Comparison of ENCODE assay signal across 15 cellular contexts in genomic region chr1:235129774-235130570, GRCh38. TPM values are rescaled to one million over a fixed set of nuclear protein-coding genes. Genes with fewer than 3 reads are reported as not detected.
A peak's percentile ranks its signal among the peaks of the same experiment; 100 is the strongest.
DNase-seq lines count a peak whose midpoint lies in the region; ATAC-seq lines count a peak whose summit lies in the region.
"Had no signal": no experiment of that assay in that cellular context is flagged by ENCODE, and none has a peak within 500 bp of the region (broad histone marks: within the 10 kb centered on the region; RNA-seq: fewer than 3 reads in every experiment).

No MANE protein-coding gene starts in this region.

- peak overlapping the region; percentile 70 for H3K27ac ChIP-seq in epithelial cell of prostate

- CTCF ChIA-PET in T-cell (lab: Charles Lee) = interaction anchor here in 1 of 2 donors (0.6 to 1.0 kb wide), 2 partner anchors 9 to 31 kb away, joined by 3 read pairs; partner anchors contain the start of gene RBM34

- peak overlapping the region; percentile 99 for H3K4me3 Mint-ChIP-seq in activated naive CD4-positive, alpha-beta T cell treated with anti-CD3 and anti-CD28 coated beads, Interleukin-2, amount 50 U/mL, for 24 hours
- peak overlapping the region in 2 of 3 donors; percentile 39 to 41 for H3K4me3 Mint-ChIP-seq in T-cell
- H3K4me3 Mint-ChIP-seq in stimulated activated naive CD8-positive, alpha-beta T cell treated with anti-CD3 and anti-CD28 coated beads, Interleukin-15, amount 100 ng/mL, for 72 hours = peak overlapping the region; percentile 37 to 93

- H3K27ac Mint-ChIP-seq in activated naive CD4-positive, alpha-beta T cell treated with anti-CD3 and anti-CD28 coated beads, Interleukin-2, amount 50 U/mL, for 24 hours = peak overlapping the region; percentile 79
- peak overlapping the region in 1 of 2 donors; percentile 98 for H3K27ac Mint-ChIP-seq in activated naive CD4-positive, alpha-beta T cell treated with anti-CD3 and anti-CD28 coated beads, Interleukin-2, amount 50 U/mL, for 72 hours
- H3K27ac Mint-ChIP-seq in T-cell = peak overlapping the region; percentile 61 to 69
- peak overlapping the region in 1 of 2 donors; percentile 74 for H3K27ac Mint-ChIP-seq in stimulated activated naive CD8-positive, alpha-beta T cell treated with anti-CD3 and anti-CD28 coated beads, Interleukin-15, amount 100 ng/mL, for 72 hours

- no peaks in the 10 kb centered on the region for H3K27me3 Mint-ChIP-seq in activated naive CD4-positive, alpha-beta T cell treated with anti-CD3 and anti-CD28 coated beads, Interleukin-2, amount 50 U/mL, for 24 hours
- H3K27me3 Mint-ChIP-seq in T-cell = no peaks in the 10 kb centered on the region
- no peaks in the 10 kb centered on the region for H3K27me3 Mint-ChIP-seq in stimulated activated naive CD8-positive, alpha-beta T cell treated with anti-CD3 and anti-CD28 coated beads, Interleukin-15, amount 100 ng/mL, for 72 hours

- POLR2A ChIA-PET in T-cell (lab: Charles Lee) = interaction anchor here in 1 of 2 donors (0.7 kb wide), 2 partner anchors 67 to 75 kb away, joined by 5 to 6 read pairs; no protein-coding TSS in a partner anchor

- H3K4me1 Mint-ChIP-seq in activated naive CD4-positive, alpha-beta T cell treated with anti-CD3 and anti-CD28 coated beads, Interleukin-2, amount 50 U/mL, for 24 hours = peaks cover 26% of the 10 kb centered on the region
- peaks cover 24 to 41% (median 32%) of the 10 kb centered on the region in 3 donors for H3K4me1 Mint-ChIP-seq in T-cell
- H3K4me1 Mint-ChIP-seq in stimulated activated naive CD8-positive, alpha-beta T cell treated with anti-CD3 and anti-CD28 coated beads, Interleukin-15, amount 100 ng/mL, for 72 hours = peaks cover 34% of the 10 kb centered on the region

- no peak for DNase-seq in activated naive CD4-positive, alpha-beta T cell treated with anti-CD3 and anti-CD28 coated beads, Interleukin-2, amount 50 U/mL, for 72 hours (ENCODE audit: low spot score in 2 of 2)
- DNase-seq in T-cell (no peak), epithelial cell of prostate (ENCODE audit: low read depth, low spot score) (no peak), cortex of kidney (lab: John Stamatoyannopoulos, UW) (no peak), glomerular visceral epithelial cell (ENCODE audit: extremely low spot score) (no peak)
- no peak for DNase-seq in stimulated activated naive CD8-positive, alpha-beta T cell treated with anti-CD3 and anti-CD28 coated beads, Interleukin-15, amount 100 ng/mL, for 72 hours
- DNase-seq: activated CD4-positive, CD25-positive, alpha-beta regulatory T cell; adrenal gland; AML-193; foreskin melanocyte; GDM1; left cardiac atrium; NCI-H446 had no signal

- H3K36me3 Mint-ChIP-seq in activated naive CD4-positive, alpha-beta T cell treated with anti-CD3 and anti-CD28 coated beads, Interleukin-2, amount 50 U/mL, for 24 hours = peaks cover 20% of the 10 kb centered on the region
- peaks cover 16 to 33% of the 10 kb centered on the region in 2 donors for H3K36me3 Mint-ChIP-seq in activated naive CD4-positive, alpha-beta T cell treated with anti-CD3 and anti-CD28 coated beads, Interleukin-2, amount 50 U/mL, for 72 hours
- H3K36me3 Mint-ChIP-seq in T-cell = peaks cover 13% of the 10 kb centered on the region

- no peaks in the 10 kb centered on the region for H3K9me3 Mint-ChIP-seq in activated naive CD4-positive, alpha-beta T cell treated with anti-CD3 and anti-CD28 coated beads, Interleukin-2, amount 50 U/mL, for 24 hours
- H3K9me3 Mint-ChIP-seq in activated naive CD4-positive, alpha-beta T cell treated with anti-CD3 and anti-CD28 coated beads, Interleukin-2, amount 50 U/mL, for 72 hours = no peaks in the 10 kb centered on the region
- H3K9me3 Mint-ChIP-seq in T-cell = no peaks in the 10 kb centered on the region
- no peaks in the 10 kb centered on the region for H3K9me3 Mint-ChIP-seq in stimulated activated naive CD8-positive, alpha-beta T cell treated with anti-CD3 and anti-CD28 coated beads, Interleukin-15, amount 100 ng/mL, for 72 hours

- ATAC-seq in activated naive CD4-positive, alpha-beta T cell treated with anti-CD3 and anti-CD28 coated beads, Interleukin-2, amount 50 U/mL, for 72 hours = no peak
- ATAC-seq in T-cell (replicated peaks in 1 of 4) = no peak
- ATAC-seq in stimulated activated naive CD8-positive, alpha-beta T cell treated with anti-CD3 and anti-CD28 coated beads, Interleukin-15, amount 100 ng/mL, for 72 hours = no peak
- ATAC-seq in HG02759 (IDR thresholded peaks at IDR 0.05; ENCODE audit: unreplicated experiment) = no peak
- ATAC-seq: left cardiac atrium had no signal

RNA-seq across cellular contexts. Expression of gene TOMM20, which starts 1.3 kb away (rescaled TPM):
- 100 to 1,000 TPM; 144 to 147 TPM for total RNA-seq in activated naive CD4-positive, alpha-beta T cell treated with anti-CD3 and anti-CD28 coated beads, Interleukin-2, amount 50 U/mL, for 72 hours
- 100 to 1,000 TPM in 4 of 5 donors, 10 to 100 TPM in 1; 81.7 to 115 (median 106) TPM for total RNA-seq in T-cell

RNA-seq across cellular contexts. Expression of gene RBM34, which starts 31.1 kb away (rescaled TPM):
- 100 to 1,000 TPM; 132 to 142 TPM for total RNA-seq in activated naive CD4-positive, alpha-beta T cell treated with anti-CD3 and anti-CD28 coated beads, Interleukin-2, amount 50 U/mL, for 72 hours
- total RNA-seq in T-cell = 100 to 1,000 TPM; 115 to 169 (median 129) TPM

Comparison
In these comparisons a context has a peak if more than half of its experiments do, and no peak if none do; other contexts are left out.
1. H3K4me3 Mint-ChIP-seq: peak in every context shown above with its lines; median percentile 99 in activated naive CD4-positive, alpha-beta T cell treated with anti-CD3 and anti-CD28 coated beads, Interleukin-2, amount 50 U/mL, for 24 hours; 65 in stimulated activated naive CD8-positive, alpha-beta T cell treated with anti-CD3 and anti-CD28 coated beads, Interleukin-15, amount 100 ng/mL, for 72 hours; 40 in T-cell.